13 cellular contexts compared by ENCODE assay signal in the genomic region with DNA sequence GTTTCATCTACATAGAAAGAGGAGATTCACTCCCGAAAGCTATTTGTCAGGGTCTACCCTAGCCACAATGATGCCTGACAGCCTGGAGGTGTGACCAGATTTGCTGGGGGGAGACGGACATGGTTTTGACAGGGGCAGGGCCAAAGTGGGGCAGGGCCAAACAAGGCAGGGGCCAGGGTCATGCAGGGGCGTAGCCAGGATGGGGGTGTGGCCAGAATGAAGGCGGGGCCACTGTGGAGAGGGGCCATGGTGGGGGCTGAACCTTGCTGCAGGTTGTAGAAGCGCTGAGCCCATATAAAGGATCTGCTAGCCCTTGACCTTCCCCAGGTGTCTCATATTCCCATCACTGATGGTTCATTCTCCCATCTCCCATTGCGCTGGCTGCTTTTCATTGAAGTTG.
DNase-seq lines count a peak whose midpoint lies in the region; TF ChIP-seq lines count a peak whose summit lies in the region.
"Had no signal": no experiment of that assay in that cellular context is flagged by ENCODE, and none has a peak within 500 bp of the region (broad histone marks: within the 10 kb centered on the region; RNA-seq: fewer than 3 reads in every experiment).

No MANE protein-coding gene starts in this region.

- TF ChIP-seq CTCF in HEK293 (tag by site-specific recombination; IDR thresholded peaks at IDR 0.05) (no peak), type B pancreatic cell (conservative IDR thresholded peaks at IDR 0.05) (no peak), nephron progenitor cell (IDR thresholded peaks at IDR 0.05) (no peak)

- no peak overlapping the region for H3K27ac ChIP-seq in HEK293 (ENCODE audit: extremely low read depth, low read depth, low read length)
- H3K27ac ChIP-seq: C4-2B, GM23248 had no signal

- peaks cover 3% of the 10 kb centered on the region for H3K36me3 Mint-ChIP-seq in type B pancreatic cell
- H3K36me3 Mint-ChIP-seq in nephron progenitor cell (ENCODE audit: low read depth), result no peaks in the 10 kb centered on the region
- H3K36me3 Mint-ChIP-seq: CD4-positive, alpha-beta memory T cell had no signal

- no peaks in the 10 kb centered on the region for H3K9me3 ChIP-seq in HEK293 (ENCODE audit: control insufficient read depth, insufficient read depth, low read depth, low read length)
- H3K9me3 ChIP-seq: BE2C had no signal

- no peaks in the 10 kb centered on the region for H3K4me1 ChIP-seq in HEK293 (ENCODE audit: control insufficient read depth, insufficient read depth, low read length)
- H3K4me1 ChIP-seq: BE2C had no signal

- H3K36me3 ChIP-seq in HEK293 (ENCODE audit: control insufficient read depth in 2 of 2, insufficient read depth in 1 of 2, low read length in 2 of 2), result no peaks in the 10 kb centered on the region
- H3K36me3 ChIP-seq: BE2C had no signal

- H3K27me3 Mint-ChIP-seq in type B pancreatic cell, result peaks cover 14% of the 10 kb centered on the region
- peaks cover 20% of the 10 kb centered on the region for H3K27me3 Mint-ChIP-seq in nephron progenitor cell (ENCODE audit: low read depth, poor library complexity)

- no peaks in the 10 kb centered on the region for H3K9me3 Mint-ChIP-seq in type B pancreatic cell
- no peaks in the 10 kb centered on the region for H3K9me3 Mint-ChIP-seq in nephron progenitor cell
- H3K9me3 Mint-ChIP-seq: CD4-positive, alpha-beta memory T cell; H9 had no signal

- no peak overlapping the region for H3K27ac Mint-ChIP-seq in type B pancreatic cell
- no peak overlapping the region for H3K27ac Mint-ChIP-seq in nephron progenitor cell
- H3K27ac Mint-ChIP-seq: CD4-positive, alpha-beta memory T cell had no signal

- H3K4me1 Mint-ChIP-seq in type B pancreatic cell (ENCODE audit: unreplicated experiment) (peaks cover 46% of the 10 kb centered on the region), nephron progenitor cell (peaks cover 58% of the 10 kb centered on the region)
- H3K4me1 Mint-ChIP-seq: CD4-positive, alpha-beta memory T cell had no signal

- no peak overlapping the region for H3K4me3 ChIP-seq in HEK293 (ENCODE audit: low read depth, low read length)
- H3K4me3 ChIP-seq: GM12878, GM23248 had no signal

- DNase-seq in ELF-1 (ENCODE audit: low read depth, low spot score), result peak; percentile 39
- DNase-seq in iPS-NIHi7 (ENCODE audit: extremely low spot score), result peak; percentile 45
- DNase-seq in type B pancreatic cell (ENCODE audit: extremely low spot score, unreplicated experiment), result no peak
- no peak for DNase-seq in DMS53 treated with DMSO at 0.1 percent for 48 hours (lab: John Stamatoyannopoulos, UW; ENCODE audit: unreplicated experiment)
- no peak for DNase-seq in NCI-H345 (lab: John Stamatoyannopoulos, UW)
- DNase-seq in nephron progenitor cell, result no peak
- DNase-seq: BE2C; CD4-positive, alpha-beta memory T cell; GM23248; H9 had no signal

- H3K4me3 Mint-ChIP-seq in type B pancreatic cell, result peak overlapping the region; percentile 11
- H3K4me3 Mint-ChIP-seq in nephron progenitor cell, result no peak overlapping the region
- H3K4me3 Mint-ChIP-seq: CD4-positive, alpha-beta memory T cell; H9 had no signal

- POLR2A ChIA-PET in HEK293 (lab: Yijun Ruan, JAX), result no interaction called here

- CTCF ChIA-PET in HEK293 (lab: Yijun Ruan, JAX), result interaction anchor here (0.6 to 1.1 kb wide), 4 partner anchors 24 to 651 kb away, joined by 3 to 4 read pairs (median 3); no protein-coding TSS in a partner anchor

TF ChIP-seq in HEK293, 187 proteins besides CTCF, POLR2A, EP300 and RAD21:
- TF ChIP-seq GLI4 (tag by site-specific recombination; IDR thresholded peaks at IDR 0.05) (no peak), KLF9 (tag by site-specific recombination; IDR thresholded peaks at IDR 0.05; ENCODE audit: low read depth) (peak; percentile 50; the same call in 1 of the 2 replicates), KLF1 (tag by site-specific recombination; IDR thresholded peaks at IDR 0.05) (0 out of 2 replicates have a peak, but pooled peaks have one; percentile 32), KLF10 (tag by site-specific recombination; IDR thresholded peaks at IDR 0.05) (no peak)
- TF ChIP-seq, protein P1, sequence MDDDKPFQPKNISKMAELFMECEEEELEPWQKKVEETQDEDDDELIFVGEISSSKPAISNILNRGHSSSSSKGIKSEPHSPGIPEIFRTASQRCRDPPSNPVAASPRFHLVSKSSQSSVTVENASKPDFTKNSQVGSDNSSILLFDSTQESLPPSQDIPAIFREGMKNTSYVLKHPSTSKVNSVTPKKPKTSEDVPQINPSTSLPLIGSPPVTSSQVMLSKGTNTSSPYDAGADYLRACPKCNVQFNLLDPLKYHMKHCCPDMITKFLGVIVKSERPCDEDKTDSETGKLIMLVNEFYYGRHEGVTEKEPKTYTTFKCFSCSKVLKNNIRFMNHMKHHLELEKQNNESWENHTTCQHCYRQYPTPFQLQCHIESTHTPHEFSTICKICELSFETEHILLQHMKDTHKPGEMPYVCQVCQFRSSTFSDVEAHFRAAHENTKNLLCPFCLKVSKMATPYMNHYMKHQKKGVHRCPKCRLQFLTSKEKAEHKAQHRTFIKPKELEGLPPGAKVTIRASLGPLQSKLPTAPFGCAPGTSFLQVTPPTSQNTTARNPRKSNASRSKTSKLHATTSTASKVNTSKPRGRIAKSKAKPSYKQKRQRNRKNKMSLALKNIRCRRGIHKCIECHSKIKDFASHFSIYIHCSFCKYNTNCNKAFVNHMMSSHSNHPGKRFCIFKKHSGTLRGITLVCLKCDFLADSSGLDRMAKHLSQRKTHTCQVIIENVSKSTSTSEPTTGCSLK (tag by site-specific recombination; IDR thresholded peaks at IDR 0.05), result no peak
TF ChIP-seq in HEK293: peak in this region for 2.

Comparison
In these comparisons a context has a peak if more than half of its experiments do, and no peak if none do; other contexts are left out.
1. DNase-seq: peak in ELF-1 (single experiment) and iPS-NIHi7 (single experiment); none in type B pancreatic cell (single experiment), DMS53 treated with DMSO at 0.1 percent for 48 hours (single experiment), NCI-H345 (single experiment) and nephron progenitor cell (single experiment).